Comparison of ENCODE assay signal across 20 cellular contexts in the genomic region with DNA sequence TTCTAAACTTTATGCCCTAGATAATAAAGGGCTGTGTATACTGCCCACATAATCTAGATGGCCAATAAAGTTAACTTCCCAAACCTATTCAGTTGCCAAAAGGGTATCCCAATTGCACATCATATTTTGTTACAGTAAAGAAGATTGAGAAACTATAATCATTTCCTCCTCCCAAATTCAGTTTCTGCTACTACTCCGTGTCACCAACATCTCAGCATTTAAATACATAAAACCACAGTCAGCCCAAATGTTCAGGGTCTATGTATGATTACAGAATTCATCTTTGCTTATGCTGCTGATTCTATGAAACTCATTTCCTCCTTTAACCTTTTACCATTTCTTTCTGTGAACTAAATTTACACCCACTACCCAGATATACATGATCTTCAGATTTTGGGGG. TPM values are rescaled to one million over a fixed set of nuclear protein-coding genes. Genes with fewer than 3 reads are reported as not detected.
DNase-seq lines count a peak whose midpoint lies in the region; ATAC-seq, FAIRE-seq and TF ChIP-seq lines count a peak whose summit lies in the region.
"Had no signal": no experiment of that assay in that cellular context is flagged by ENCODE, and none has a peak within 500 bp of the region (broad histone marks: within the 10 kb centered on the region; RNA-seq: fewer than 3 reads in every experiment).

No MANE protein-coding gene starts in this region.

- no peak overlapping the region for H3K27ac ChIP-seq in trophoblast cell (ENCODE audit: low read depth, low read length)
- H3K27ac ChIP-seq: C4-2B had no signal

- H2BK120ac ChIP-seq in trophoblast cell (ENCODE audit: insufficient read depth, low read length, poor library complexity) = no peak overlapping the region

- H3K4me2 ChIP-seq in trophoblast cell (ENCODE audit: low read length) = no peak overlapping the region
- H3K4me2 ChIP-seq: PC-9 had no signal

- H3K4me1 Mint-ChIP-seq in activated CD8-positive, alpha-beta T cell treated with anti-CD3 and anti-CD28 coated beads for 36 hours (ENCODE audit: low read depth) = peaks cover 45% of the 10 kb centered on the region
- peaks cover 15% of the 10 kb centered on the region for H3K4me1 Mint-ChIP-seq in activated CD8-positive, alpha-beta T cell treated with anti-CD3 and anti-CD28 coated beads, Interleukin-2, amount 10 ng/mL, durations not matched to agents 7 days and 5 days (ENCODE audit: low read depth)
- H3K4me1 Mint-ChIP-seq in endothelial cell (ENCODE audit: unreplicated experiment) = no peaks in the 10 kb centered on the region

- no peaks in the 10 kb centered on the region for H3K79me2 ChIP-seq in trophoblast cell (ENCODE audit: control insufficient read depth, insufficient read depth, low read length, poor library complexity)

- no peak overlapping the region for H2BK5ac ChIP-seq in trophoblast cell (ENCODE audit: low read depth, low read length, poor library complexity)

- no peaks in the 10 kb centered on the region for H3K9me3 Mint-ChIP-seq in activated CD8-positive, alpha-beta T cell treated with anti-CD3 and anti-CD28 coated beads for 36 hours
- H3K9me3 Mint-ChIP-seq in activated CD8-positive, alpha-beta T cell treated with anti-CD3 and anti-CD28 coated beads, Interleukin-2, amount 10 ng/mL, durations not matched to agents 7 days and 5 days (ENCODE audit: insufficient read depth) = peaks cover 6% of the 10 kb centered on the region
- no peaks in the 10 kb centered on the region for H3K9me3 Mint-ChIP-seq in endothelial cell (ENCODE audit: unreplicated experiment)

- H3K79me1 ChIP-seq in trophoblast cell (ENCODE audit: low read length) = no peaks in the 10 kb centered on the region

- WGBS in trophoblast cell (ENCODE audit: extremely low coverage, insufficient coverage, insufficient read length) = no CpG with 5 or more reads among the region's 1 CpG

- H4K91ac ChIP-seq in trophoblast cell (ENCODE audit: low read depth, low read length) = no peak overlapping the region

- no peak overlapping the region for H3K4me3 Mint-ChIP-seq in activated CD8-positive, alpha-beta T cell treated with anti-CD3 and anti-CD28 coated beads for 36 hours
- no peak overlapping the region for H3K4me3 Mint-ChIP-seq in activated CD8-positive, alpha-beta T cell treated with anti-CD3 and anti-CD28 coated beads, Interleukin-2, amount 10 ng/mL, durations not matched to agents 7 days and 5 days
- H3K4me3 Mint-ChIP-seq in endothelial cell (ENCODE audit: unreplicated experiment) = no peak overlapping the region

- H3K27me3 Mint-ChIP-seq in activated CD8-positive, alpha-beta T cell treated with anti-CD3 and anti-CD28 coated beads for 36 hours = no peaks in the 10 kb centered on the region
- no peaks in the 10 kb centered on the region for H3K27me3 Mint-ChIP-seq in activated CD8-positive, alpha-beta T cell treated with anti-CD3 and anti-CD28 coated beads, Interleukin-2, amount 10 ng/mL, durations not matched to agents 7 days and 5 days (ENCODE audit: low read depth)
- no peaks in the 10 kb centered on the region for H3K27me3 Mint-ChIP-seq in endothelial cell (ENCODE audit: unreplicated experiment)

- H3K18ac ChIP-seq in trophoblast cell (ENCODE audit: low read length) = no peak overlapping the region

- intact Hi-C loops in activated CD8-positive, alpha-beta T cell treated with anti-CD3 and anti-CD28 coated beads for 36 hours (cut with micrococcal nuclease) = no loop called here

- TF ChIP-seq CTCF in activated CD8-positive, alpha-beta T cell treated with anti-CD3 and anti-CD28 coated beads for 36 hours (IDR thresholded peaks at IDR 0.05) = no peak
- TF ChIP-seq CTCF in D721Med (IDR thresholded peaks at IDR 0.05; ENCODE audit: insufficient read depth, missing control alignments) (no peak), endothelial cell (IDR thresholded peaks at IDR 0.05; ENCODE audit: unreplicated experiment) (no peak)

- POLR2A ChIA-PET in activated CD8-positive, alpha-beta T cell treated with anti-CD3 and anti-CD28 coated beads for 36 hours (lab: Charles Lee) = no interaction called here
- POLR2A ChIA-PET in activated CD8-positive, alpha-beta T cell treated with anti-CD3 and anti-CD28 coated beads, Interleukin-2, amount 10 ng/mL, durations not matched to agents 7 days and 5 days (lab: Charles Lee) = no interaction called here

- H3K36me3 Mint-ChIP-seq in activated CD8-positive, alpha-beta T cell treated with anti-CD3 and anti-CD28 coated beads for 36 hours (ENCODE audit: low read depth) = peaks cover 27% of the 10 kb centered on the region
- H3K36me3 Mint-ChIP-seq in activated CD8-positive, alpha-beta T cell treated with anti-CD3 and anti-CD28 coated beads, Interleukin-2, amount 10 ng/mL, durations not matched to agents 7 days and 5 days (ENCODE audit: low read depth) = peaks cover 22% of the 10 kb centered on the region
- peaks cover 4% of the 10 kb centered on the region for H3K36me3 Mint-ChIP-seq in endothelial cell (ENCODE audit: low read depth, unreplicated experiment)

- no peak overlapping the region for H2BK12ac ChIP-seq in trophoblast cell (ENCODE audit: low read length)

- H4K8ac ChIP-seq in trophoblast cell (ENCODE audit: low read depth, low read length) = no peak overlapping the region

- no peak overlapping the region for H2AFZ ChIP-seq in trophoblast cell (ENCODE audit: insufficient read depth, low read length, poor library complexity)
- H2AFZ ChIP-seq: PC-9 had no signal

- H3K23ac ChIP-seq in trophoblast cell (ENCODE audit: low read length) = no peak overlapping the region

- H4K12ac ChIP-seq in trophoblast cell (ENCODE audit: low read depth, low read length) = no peak overlapping the region

- FAIRE-seq in D721Med (lab: Jason Lieb, UNC) = peak; percentile 11
- FAIRE-seq in GM19239 (lab: Jason Lieb, UNC) = no peak

- peak overlapping the region; percentile 46 for H3K4ac ChIP-seq in trophoblast cell (ENCODE audit: low read depth, low read length)

- H3K36me3 ChIP-seq in trophoblast cell (ENCODE audit: control insufficient read depth in 1 of 2, insufficient read depth in 2 of 2, low read length in 2 of 2) = peaks cover 0 to 2% of the 10 kb centered on the region in 2 experiments

- H3K27ac Mint-ChIP-seq in activated CD8-positive, alpha-beta T cell treated with anti-CD3 and anti-CD28 coated beads for 36 hours = peak overlapping the region; percentile 42
- H3K27ac Mint-ChIP-seq in activated CD8-positive, alpha-beta T cell treated with anti-CD3 and anti-CD28 coated beads, Interleukin-2, amount 10 ng/mL, durations not matched to agents 7 days and 5 days = no peak overlapping the region
- peak overlapping the region; percentile 70 for H3K27ac Mint-ChIP-seq in endothelial cell (ENCODE audit: unreplicated experiment)

- CTCF ChIA-PET in activated CD8-positive, alpha-beta T cell treated with anti-CD3 and anti-CD28 coated beads for 36 hours (lab: Charles Lee) = interaction anchor here (0.9 kb wide), 1 partner anchor 16 kb away, joined by 3 read pairs; no protein-coding TSS in a partner anchor
- CTCF ChIA-PET in activated CD8-positive, alpha-beta T cell treated with anti-CD3 and anti-CD28 coated beads, Interleukin-2, amount 10 ng/mL, durations not matched to agents 7 days and 5 days (lab: Charles Lee) = no interaction called here

- ATAC-seq in activated CD8-positive, alpha-beta T cell treated with anti-CD3 and anti-CD28 coated beads for 36 hours = peak; percentile 38
- ATAC-seq in activated CD8-positive, alpha-beta T cell treated with anti-CD3 and anti-CD28 coated beads, Interleukin-2, amount 10 ng/mL, durations not matched to agents 7 days and 5 days = no peak

- H3K9me3 ChIP-seq in trophoblast cell (ENCODE audit: insufficient read depth, low read depth, low read length) = no peaks in the 10 kb centered on the region

- no peak for DNase-seq in activated CD8-positive, alpha-beta T cell treated with anti-CD3 and anti-CD28 coated beads for 36 hours
- DNase-seq in activated CD8-positive, alpha-beta T cell treated with anti-CD3 and anti-CD28 coated beads, Interleukin-2, amount 10 ng/mL, durations not matched to agents 7 days and 5 days = no peak
- DNase-seq in D721Med (ENCODE audit: insufficient read length, low spot score) = no peak
- DNase-seq in endothelial cell (ENCODE audit: low spot score) = no peak
- no peak for DNase-seq in trophoblast cell
- DNase-seq in DMS79 (lab: John Stamatoyannopoulos, UW) = no peak
- DNase-seq in GM19239 (ENCODE audit: insufficient read length, low spot score) = no peak
- DNase-seq: 8988T, DMS53, H7, KG1, NCI-H1092 treated with DMSO at 0.1 percent for 48 hours, NCI-H146, NCI-H2029, NCI-H2227 treated with DMSO at 0.1 percent for 48 hours, NCI-H510A, PC-9, RPMI8226, SHP77 had no signal

- no peak overlapping the region for H3K9ac ChIP-seq in trophoblast cell (ENCODE audit: low read length)

- no peak overlapping the region for H2AK5ac ChIP-seq in trophoblast cell (ENCODE audit: low read length)

- H3K4me1 ChIP-seq in trophoblast cell (ENCODE audit: control insufficient read depth in 1 of 2, insufficient read depth in 2 of 2, low read length in 2 of 2) = no peaks in the 10 kb centered on the region

- H3K14ac ChIP-seq in trophoblast cell (ENCODE audit: low read length) = no peak overlapping the region

- H3K27me3 ChIP-seq in trophoblast cell (ENCODE audit: insufficient read depth, low read length) = no peaks in the 10 kb centered on the region

- no peak overlapping the region for H3K4me3 ChIP-seq in trophoblast cell (ENCODE audit: low read depth, low read length)
- H3K4me3 ChIP-seq: PC-9 had no signal

RNA-seq across cellular contexts. Expression of a gene that starts 28.6 kb away (rescaled TPM):
- total RNA-seq in activated CD8-positive, alpha-beta T cell treated with anti-CD3 and anti-CD28 coated beads for 36 hours = 10 to 100 TPM; 12.4 to 12.8 TPM
- 10 to 100 TPM; 18.9 to 20.1 TPM for total RNA-seq in activated CD8-positive, alpha-beta T cell treated with anti-CD3 and anti-CD28 coated beads, Interleukin-2, amount 10 ng/mL, durations not matched to agents 7 days and 5 days
- 72.1 TPM for total RNA-seq in endothelial cell (ENCODE audit: unreplicated experiment)
- 19.8 and 20.8 TPM in 2 replicates for polyA plus RNA-seq in trophoblast cell (2013)
